Comparison of ENCODE assay signal across 8 cellular contexts in genomic region chr7:112207106-112207592, GRCh38. TPM values are rescaled to one million over a fixed set of nuclear protein-coding genes. Genes with fewer than 3 reads are reported as not detected.
DNase-seq lines count a peak whose midpoint lies in the region; ATAC-seq, FAIRE-seq and TF ChIP-seq lines count a peak whose summit lies in the region.

No MANE protein-coding gene starts in this region.

- BruUV-seq in GM12878 (replicated peaks; lab: Mats Ljungman, UMichigan), result no TSS peak

- TF ChIP-seq POLR2A in GM12878 (IDR thresholded peaks at IDR 0.05; ENCODE audit: low read depth, low read length), result no peak
- TF ChIP-seq POLR2A in right lobe of liver (IDR thresholded peaks at IDR 0.05), result no peak
- no peak for TF ChIP-seq POLR2A in tibial nerve (IDR thresholded peaks at IDR 0.05)
- no peak for TF ChIP-seq POLR2A in GM18505 (IDR thresholded peaks at IDR 0.05; ENCODE audit: borderline replicate concordance, extremely low read depth, insufficient read depth, insufficient read length)

- peak overlapping the region; percentile 85 for H3K9ac ChIP-seq in GM12878 (ENCODE audit: control insufficient read depth, insufficient read depth, low read length)

- no peak for TF ChIP-seq EP300 in GM12878 (IDR thresholded peaks at IDR 0.05; ENCODE audit: borderline replicate concordance in 1 of 2, control insufficient read depth in 1 of 2, low read depth in 2 of 2, low read length in 2 of 2)
- TF ChIP-seq EP300 in tibial nerve (IDR thresholded peaks at IDR 0.05), result no peak

- H3K79me2 ChIP-seq in DOHH2 (ENCODE audit: control insufficient read depth, low read length) (peaks cover 47% of the 10 kb centered on the region), GM12878 (ENCODE audit: control insufficient read depth, insufficient read depth, low read length) (peaks cover 14% of the 10 kb centered on the region)

- in situ Hi-C loops in GM12878 (cut with MboI), result loop anchor here (5.0 kb wide), 1 partner anchor 245 kb away; the partner anchor contains the start of gene IFRD1

- SMC1A ChIA-PET in GM12878 (lab: Charles Lee; ENCODE audit: uncharacterized antibody, unreplicated experiment), result interaction anchor here (1.4 kb wide), 1 partner anchor 8 kb away, joined by 4 read pairs; no protein-coding TSS in a partner anchor

- intact Hi-C loops in GM12878 (cut with micrococcal nuclease; ENCODE audit: unreplicated experiment) (loop anchor here (2.0 to 5.0 kb wide), 2 partner anchors 125 to 244 kb away; partner anchors contain the start of gene IFRD1), right lobe of liver (cut with DNase I) (no loop called here)

- peak; percentile 15 for ATAC-seq in GM12878
- ATAC-seq in right lobe of liver, result peak in 1 of 4 donors; percentile 1
- ATAC-seq in GM18505 (IDR thresholded peaks at IDR 0.05; ENCODE audit: unreplicated experiment), result no peak
- no peak for ATAC-seq in HG03159 (IDR thresholded peaks at IDR 0.05; ENCODE audit: unreplicated experiment)
- no peak for ATAC-seq in HG02623 (IDR thresholded peaks at IDR 0.05; ENCODE audit: unreplicated experiment)

- peak overlapping the region; percentile 92 for H2AFZ ChIP-seq in GM12878 (ENCODE audit: control insufficient read depth, low read depth, low read length)

- peaks cover 12% of the 10 kb centered on the region; the same call in 1 of the 2 replicates for H4K20me1 ChIP-seq in DOHH2 (ENCODE audit: control insufficient read depth, insufficient read depth, low read depth, low read length)
- H4K20me1 ChIP-seq in GM12878 (ENCODE audit: control insufficient read depth, insufficient read depth), result no peaks in the 10 kb centered on the region

- TF ChIP-seq CTCF in DOHH2 (IDR thresholded peaks at IDR 0.05; ENCODE audit: low read depth, low read length, poor library complexity, severe bottlenecking) (no peak), GM12878 (IDR thresholded peaks at IDR 0.05 in 2 of 3, conservative IDR thresholded peaks at IDR 0.05 in 1 of 3; ENCODE audit: control insufficient read depth in 2 of 3, extremely low read depth in 1 of 3, insufficient read depth in 1 of 3, low read depth in 3 of 3, low read length in 3 of 3) (no peak), right lobe of liver (IDR thresholded peaks at IDR 0.05) (no peak), tibial nerve (IDR thresholded peaks at IDR 0.05) (no peak)

- POLR2A ChIA-PET in GM12878 (lab: Charles Lee), result interaction anchor here (0.6 to 2.1 kb wide), 3 partner anchors 136 to 364 kb away, joined by 4 to 7 read pairs (median 4); no protein-coding TSS in a partner anchor

- RAD21 ChIA-PET in GM12878 (lab: Charles Lee; ENCODE audit: unreplicated experiment), result interaction anchor here (0.6 to 1.1 kb wide), 3 partner anchors 8 to 206 kb away, joined by 3 read pairs; no protein-coding TSS in a partner anchor

- no peaks in the 10 kb centered on the region for H3K9me2 ChIP-seq in DOHH2 (replicated peaks; ENCODE audit: control insufficient read depth, low read length)

- peaks cover 34% of the 10 kb centered on the region for H3K4me1 ChIP-seq in DOHH2 (ENCODE audit: control insufficient read depth, low read length)
- no peaks in the 10 kb centered on the region; the same call in 1 of the 2 replicates for H3K4me1 ChIP-seq in GM12878 (ENCODE audit: control insufficient read depth, insufficient read depth, low read length)
- peaks cover 0 to 63% (median 11%) of the 10 kb centered on the region in 4 donors for H3K4me1 ChIP-seq in right lobe of liver
- H3K4me1 ChIP-seq in tibial nerve, result peaks cover 0 to 37% (median 0%) of the 10 kb centered on the region in 4 donors

- FAIRE-seq in GM12878 (lab: Jason Lieb, UNC), result no peak

- no peak for DNase-seq in Jurkat, Clone E6-1 (ENCODE audit: low read depth, low spot score)
- DNase-seq in GM12878 (ENCODE audit: low read depth, low spot score), result no peak
- no peak for DNase-seq in right lobe of liver
- no peak for DNase-seq in tibial nerve (ENCODE audit: low spot score in 2 of 2)

- H3K9me3 ChIP-seq in DOHH2 (ENCODE audit: control insufficient read depth, insufficient read depth, low read length), result no peaks in the 10 kb centered on the region
- no peaks in the 10 kb centered on the region for H3K9me3 ChIP-seq in GM12878 (replicated peaks; ENCODE audit: control insufficient read depth, insufficient read depth, low read length)
- no peaks in the 10 kb centered on the region for H3K9me3 ChIP-seq in right lobe of liver
- H3K9me3 ChIP-seq in tibial nerve, result no peaks in the 10 kb centered on the region

- H3F3A ChIP-seq in DOHH2 (ENCODE audit: control insufficient read depth, insufficient read depth), result no peaks in the 10 kb centered on the region

- H3K27ac ChIP-seq in DOHH2 (ENCODE audit: low read depth, low read length) (no peak overlapping the region), GM12878 (ENCODE audit: control insufficient read depth, insufficient read depth) (peak overlapping the region; percentile 63), right lobe of liver (peak overlapping the region; percentile 74 to 86 (median 80)), tibial nerve (peak overlapping the region; percentile 65 to 89 (median 88))

- CTCF ChIA-PET in GM12878 (lab: Yijun Ruan, JAX), result interaction anchor here (0.7 to 0.8 kb wide), 2 partner anchors 9 to 245 kb away, joined by 3 read pairs; no protein-coding TSS in a partner anchor

- no peak for TF ChIP-seq RAD21 in GM12878 (IDR thresholded peaks at IDR 0.05; ENCODE audit: insufficient read depth, low read depth, low read length)

- peaks cover 26% of the 10 kb centered on the region for H3K27me3 ChIP-seq in DOHH2 (ENCODE audit: control insufficient read depth, low read length)
- H3K27me3 ChIP-seq in GM12878 (replicated peaks in 1 of 2; ENCODE audit: control insufficient read depth in 2 of 2, insufficient read depth in 2 of 2, low read length in 1 of 2), result no peaks in the 10 kb centered on the region
- H3K27me3 ChIP-seq in right lobe of liver, result no peaks in the 10 kb centered on the region
- H3K27me3 ChIP-seq in tibial nerve, result no peaks in the 10 kb centered on the region

- H3K4me3 ChIP-seq in DOHH2 (ENCODE audit: low read length) (peak overlapping the region; percentile 89), GM12878 (peak overlapping the region; percentile 94), right lobe of liver (peak overlapping the region; percentile 89 to 91 (median 90)), tibial nerve (peak overlapping the region; percentile 70 to 91 (median 78))
- H3K4me3 ChIP-seq in Jurkat, Clone E6-1 (ENCODE audit: low read length), result peak overlapping the region; percentile 92

- H3K4me2 ChIP-seq in DOHH2 (ENCODE audit: low read length) (peak overlapping the region; percentile 86), GM12878 (ENCODE audit: control insufficient read depth, insufficient read depth) (peak overlapping the region; percentile 75)

- H3K36me3 ChIP-seq in DOHH2 (ENCODE audit: control insufficient read depth, low read length) (peaks cover 3% of the 10 kb centered on the region; the same call in 1 of the 2 replicates), GM12878 (ENCODE audit: control insufficient read depth in 2 of 2, insufficient read depth in 2 of 2, low read length in 1 of 2) (no peaks in the 10 kb centered on the region), right lobe of liver (no peaks in the 10 kb centered on the region), tibial nerve (no peaks in the 10 kb centered on the region)

- whole genome bisulfite sequencing in GM12878 (ENCODE audit: insufficient coverage, insufficient replicate concordance, low lambda C conversion rate, missing lambda C conversion rate), result 0% methylated on average over 8 of the region's 8 CpGs
- WGBS in right lobe of liver (ENCODE audit: insufficient coverage, low coverage, low lambda C conversion rate, missing lambda C conversion rate), result 0% methylated on average over 8 of the region's 8 CpGs
- WGBS in tibial nerve, 2 donors, result 0 to 3% methylated on average over 8 of the region's 8 CpGs

RNA-seq across cellular contexts. Expression of gene ZNF277, which starts 0.7 kb away (rescaled TPM):
- 29.8 TPM for polyA plus RNA-seq in Jurkat, Clone E6-1 (2012; ENCODE audit: insufficient read depth, insufficient read length)
- 38.4 and 42.2 TPM in 2 replicates for total RNA-seq in GM12878 (2013; cell fraction: nucleolus; rRNA removed)
- total RNA-seq in GM12878 (2014; rRNA removed) (19.8 and 30.8 TPM in 2 replicates), GM12878 (2014; rRNA removed; fragmentation: Illumina TruSeq; extraction: Trizol) (33.9 and 37.7 TPM in 2 replicates), GM12878 (2021) (20.5 and 24.2 TPM in 2 replicates), right lobe of liver (10 to 100 TPM; 11.2 to 20.9 (median 13.1) TPM), tibial nerve (10 to 100 TPM; 16.5 to 25.8 (median 19.1) TPM)
- polyA plus RNA-seq in GM12878 (2011; ENCODE audit: low read depth), result 18.6 TPM
- polyA plus RNA-seq in GM12878 (2011; rRNA removed) (28.7 and 44.7 TPM in 2 replicates), GM12878 (2014; fragmentation: Illumina TruSeq; extraction: Trizol) (27.5 and 34.3 TPM in 2 replicates), GM12878 (2014; fragmentation: Nextera tagmentation; extraction: Ambion mirVana) (10 to 100 TPM; 23.5 to 28.7 TPM), GM12878 (2014; rRNA removed) (14.9 and 18.8 TPM in 2 replicates), GM12878 (2016; fragmentation: Nextera tagmentation; extraction: Ambion mirVana) (10 to 100 TPM; 10.6 to 13.1 TPM)
- 9.6 and 10.4 TPM in 2 replicates for polyA plus RNA-seq in GM12878 (2011; cell fraction: cytosol; rRNA removed)
- 8.3 and 9.4 TPM in 2 replicates for polyA plus RNA-seq in GM12878 (2011; cell fraction: nucleus; rRNA removed)
- polyA plus RNA-seq in GM12878 (2012), result 25.2 and 38.2 TPM in 2 replicates
- 18.6 and 22.6 TPM in 2 replicates for polyA minus RNA-seq in GM12878 (2011; rRNA and poly(A)+ RNA removed)
- 15.5 and 20.6 TPM in 2 replicates for polyA minus RNA-seq in GM12878 (2011; cell fraction: cytosol; rRNA and poly(A)+ RNA removed)
- 14.1 and 20.5 TPM in 2 replicates for polyA minus RNA-seq in GM12878 (2011; cell fraction: nucleus; rRNA and poly(A)+ RNA removed)

RNA-seq across cellular contexts. Expression of gene DOCK4, which starts 0.9 kb away (rescaled TPM):
- polyA plus RNA-seq in Jurkat, Clone E6-1 (2012; ENCODE audit: insufficient read depth, insufficient read length), result 3.7 TPM
- 11.2 and 14.8 TPM in 2 replicates for total RNA-seq in GM12878 (2013; cell fraction: nucleolus; rRNA removed)
- total RNA-seq in GM12878 (2014; rRNA removed) (0.71 and 0.73 TPM in 2 replicates), GM12878 (2014; rRNA removed; fragmentation: Illumina TruSeq; extraction: Trizol) (0.18 and 0.54 TPM in 2 replicates), GM12878 (2021) (0.46 and 0.48 TPM in 2 replicates), right lobe of liver (10 to 100 TPM in 5 of 6 experiments, 1 to 10 TPM in 1; 9.4 to 29.9 (median 22.8) TPM), tibial nerve (10 to 100 TPM; 30.8 to 49.8 (median 37.2) TPM)
- polyA plus RNA-seq in GM12878 (2011; ENCODE audit: low read depth), result 0.35 TPM
- polyA plus RNA-seq in GM12878 (2011; rRNA removed) (0.65 and 1.1 TPM in 2 replicates), GM12878 (2014; fragmentation: Illumina TruSeq; extraction: Trizol) (0.19 and 0.29 TPM in 2 replicates), GM12878 (2014; fragmentation: Nextera tagmentation; extraction: Ambion mirVana) (under 1 TPM; 0.03 to 0.05 TPM), GM12878 (2014; rRNA removed) (0.10 and 0.18 TPM in 2 replicates), GM12878 (2016; fragmentation: Nextera tagmentation; extraction: Ambion mirVana) (under 1 TPM; 0.08 to 0.59 TPM)
- 0.33 and 0.39 TPM in 2 replicates for polyA plus RNA-seq in GM12878 (2011; cell fraction: cytosol; rRNA removed)
- polyA plus RNA-seq in GM12878 (2011; cell fraction: nucleus; rRNA removed), result 0.97 and 2.4 TPM in 2 replicates
- 0.08 and 0.35 TPM in 2 replicates for polyA plus RNA-seq in GM12878 (2012)
- polyA minus RNA-seq in GM12878 (2011; rRNA and poly(A)+ RNA removed), result 1.2 and 5.5 TPM in 2 replicates
- polyA minus RNA-seq in GM12878 (2011; cell fraction: cytosol; rRNA and poly(A)+ RNA removed), result 0.27 and 1.2 TPM in 2 replicates
- 3.0 and 4.1 TPM in 2 replicates for polyA minus RNA-seq in GM12878 (2011; cell fraction: nucleus; rRNA and poly(A)+ RNA removed)
